In genomic region chr4:68553830-68554229, GRCh38 we compare ENCODE assay signal across 15 cellular contexts. TPM values are rescaled to one million over a fixed set of nuclear protein-coding genes. Genes with fewer than 3 reads are reported as not detected.
A peak's percentile ranks its signal among the peaks of the same experiment; 100 is the strongest.
DNase-seq lines count a peak whose midpoint lies in the region; ATAC-seq and FAIRE-seq lines count a peak whose summit lies in the region.
"Not testable (repeated sequence)": the region's sequence is repeated elsewhere in the genome, so short reads cannot be mapped to it uniquely, and the experiment has no call there.
"Had no signal": no experiment of that assay in that cellular context is flagged by ENCODE, and none has a peak within 500 bp of the region (broad histone marks: within the 10 kb centered on the region; RNA-seq: fewer than 3 reads in every experiment).

No MANE protein-coding gene starts in this region.

- peak; percentile 96 for FAIRE-seq in GM19239 (lab: Jason Lieb, UNC)

- not testable (repeated sequence) for H3K4me1 Mint-ChIP-seq in activated T-helper 17 cell treated with anti-CD3 and anti-CD28 coated beads, Interleukin-2, amount 50 U/mL, for 72 hours

- ATAC-seq in GM18517 (IDR thresholded peaks at IDR 0.05; ENCODE audit: unreplicated experiment) = peak; percentile 66
- peak; percentile 59 for ATAC-seq in GM21529 (IDR thresholded peaks at IDR 0.05; ENCODE audit: unreplicated experiment)
- ATAC-seq in HG02798 (IDR thresholded peaks at IDR 0.05; ENCODE audit: poor library complexity, unreplicated experiment) = peak; percentile 72
- peak; percentile 75 for ATAC-seq in HG03045 (IDR thresholded peaks at IDR 0.05; ENCODE audit: unreplicated experiment)
- ATAC-seq in HG03354 (IDR thresholded peaks at IDR 0.05; ENCODE audit: poor library complexity, severe bottlenecking, unreplicated experiment) = peak; percentile 59
- ATAC-seq in activated T-helper 17 cell treated with anti-CD3 and anti-CD28 coated beads, Interleukin-2, amount 50 U/mL, for 72 hours (replicated peaks) = peak; percentile 56

- not testable (repeated sequence) for H3K27ac Mint-ChIP-seq in activated T-helper 17 cell treated with anti-CD3 and anti-CD28 coated beads, Interleukin-2, amount 50 U/mL, for 72 hours

- H3K27me3 Mint-ChIP-seq in activated T-helper 17 cell treated with anti-CD3 and anti-CD28 coated beads, Interleukin-2, amount 50 U/mL, for 72 hours = not testable (repeated sequence)

- not testable (repeated sequence) for DNase-seq in GM19239 (ENCODE audit: insufficient read length, low spot score)

- not testable (repeated sequence) for H3K36me3 Mint-ChIP-seq in activated T-helper 17 cell treated with anti-CD3 and anti-CD28 coated beads, Interleukin-2, amount 50 U/mL, for 72 hours (ENCODE audit: low read depth)

- not testable (repeated sequence) for H3K9me3 Mint-ChIP-seq in activated T-helper 17 cell treated with anti-CD3 and anti-CD28 coated beads, Interleukin-2, amount 50 U/mL, for 72 hours

- H3K4me3 Mint-ChIP-seq in activated T-helper 17 cell treated with anti-CD3 and anti-CD28 coated beads, Interleukin-2, amount 50 U/mL, for 72 hours = not testable (repeated sequence)

RNA-seq across cellular contexts. Expression of gene UGT2B17, which starts 22.3 kb away (rescaled TPM):
- total RNA-seq in activated T-helper 17 cell treated with anti-CD3 and anti-CD28 coated beads, Interleukin-2, amount 50 U/mL, for 72 hours = not detected
- total RNA-seq: activated CD4-positive, alpha-beta T cell treated with anti-CD3 and anti-CD28 coated beads, Interleukin-2, amount 10 ng/mL, durations not matched to agents 24 days and 14 days; cerebellum; endothelial cell of umbilical vein; GM23338; HFFc6; left ventricle myocardium inferior; progenitor cell of endocrine pancreas; thyroid gland had no signal
